ENCODE assay signal across 11 cellular contexts in genomic region chr5:34064656-34065055, GRCh38.
"Had no signal": no experiment of that assay in that cellular context is flagged by ENCODE, and none has a peak within 500 bp of the region (broad histone marks: within the 10 kb centered on the region; RNA-seq: fewer than 3 reads in every experiment).

No MANE protein-coding gene starts in this region.

- ATAC-seq: GM23338, HCT116 had no signal

- H2AFZ ChIP-seq: GM23248, GM23338 had no signal

- H3K4me2 ChIP-seq: GM23338 had no signal

- H3K4me1 ChIP-seq: HAP-1 had no signal

- H3K9ac ChIP-seq: GM23248 had no signal

- DNase-seq: GOT3, H7, H9, HCEC 1CT, HFFc6 had no signal

- H3K4me3 ChIP-seq: GM23248, GM23338, HAP-1 had no signal

- FAIRE-seq: H1, H54 had no signal

- H3K36me3 ChIP-seq: HAP-1 had no signal

- H3K27ac ChIP-seq: GM23248 had no signal
